19 cellular contexts compared by ENCODE assay signal in genomic region chr7:12578930-12579640, GRCh38. TPM values are rescaled to one million over a fixed set of nuclear protein-coding genes. Genes with fewer than 3 reads are reported as not detected.
DNase-seq lines count a peak whose midpoint lies in the region; ATAC-seq, FAIRE-seq and TF ChIP-seq lines count a peak whose summit lies in the region.
"Had no signal": no experiment of that assay in that cellular context is flagged by ENCODE, and none has a peak within 500 bp of the region (broad histone marks: within the 10 kb centered on the region; RNA-seq: fewer than 3 reads in every experiment).

No MANE protein-coding gene starts in this region.

- peak; percentile 29 for FAIRE-seq in GM18507 (lab: Jason Lieb, UNC)
- FAIRE-seq: endothelial cell of umbilical vein, kidney had no signal

- peak; percentile 98 for ATAC-seq in HG02885 (IDR thresholded peaks at IDR 0.05; ENCODE audit: poor library complexity, unreplicated experiment)
- ATAC-seq in HG03571 (IDR thresholded peaks at IDR 0.05; ENCODE audit: unreplicated experiment): peak; percentile 94
- ATAC-seq in heart right ventricle: no peak
- ATAC-seq: CD8-positive, alpha-beta T cell; naive thymus-derived CD8-positive, alpha-beta T cell had no signal

- intact Hi-C loops in posterior cingulate gyrus (cut with DNase I) (no loop called here), heart right ventricle (cut with DNase I) (no loop called here)

- H3K4me3 ChIP-seq in heart right ventricle: no peak overlapping the region
- H3K4me3 ChIP-seq: stomach had no signal

- H3K27ac ChIP-seq in heart right ventricle: no peak overlapping the region
- H3K27ac ChIP-seq: brain microvascular endothelial cell, stomach had no signal

- no peaks in the 10 kb centered on the region for H3K27me3 ChIP-seq in heart right ventricle
- H3K27me3 ChIP-seq: brain microvascular endothelial cell, stomach had no signal

- H3K36me3 ChIP-seq in heart right ventricle: no peaks in the 10 kb centered on the region
- H3K36me3 ChIP-seq: brain microvascular endothelial cell, stomach had no signal

- no peaks in the 10 kb centered on the region for H3K4me1 ChIP-seq in heart right ventricle

- WGBS in heart right ventricle, 2 donors: 80 to 85% methylated on average over 8 of the region's 8 CpGs

- no peak for TF ChIP-seq CTCF in GM20000 (IDR thresholded peaks at IDR 0.05; ENCODE audit: extremely low read depth, missing control alignments)
- no peak for TF ChIP-seq CTCF in heart right ventricle (IDR thresholded peaks at IDR 0.05)

- H3K9me3 ChIP-seq in heart right ventricle: no peaks in the 10 kb centered on the region
- H3K9me3 ChIP-seq: stomach had no signal

- no peak for DNase-seq in GM18507 (ENCODE audit: extremely low spot score, insufficient read length, low read depth)
- peak; percentile 40 for DNase-seq in GM20000 (ENCODE audit: low spot score)
- no peak for DNase-seq in posterior cingulate gyrus
- DNase-seq in heart right ventricle: no peak
- no peak for DNase-seq in anterior cingulate cortex (lab: John Stamatoyannopoulos, UW)
- DNase-seq: activated naive CD8-positive, alpha-beta T cell treated with anti-CD3 and anti-CD28 coated beads, Interleukin-2, amount 10 ng/mL, durations not matched to agents 7 days and 5 days; brain microvascular endothelial cell; CD8-positive, alpha-beta T cell; cortex of kidney; kidney; mesenchymal stem cell; naive thymus-derived CD8-positive, alpha-beta T cell; NCI-H1417; NCI-H82; stimulated activated CD4-positive, alpha-beta T cell treated with anti-CD3 and anti-CD28 coated beads, Interleukin-2, amount 100 ng/mL, for 48 hours; stomach had no signal

RNA-seq across cellular contexts. Expression of gene SCIN, which starts 8.6 kb away (rescaled TPM):
- total RNA-seq in heart right ventricle: 1 to 10 TPM in 1 of 10 donors, under 1 TPM in 6, not detected in 3; 0.12 to 1.5 (median 0.33) TPM
- polyA plus RNA-seq in heart right ventricle: under 1 TPM; 0.01 to 0.07 TPM
- total RNA-seq: CD8-positive, alpha-beta T cell had no signal

Comparison
In these comparisons a context has a peak if more than half of its experiments do, and no peak if none do; other contexts are left out.
1. ATAC-seq: peak in HG02885 (single experiment) and HG03571 (single experiment); none in heart right ventricle (0 of 8).